17 cellular contexts compared by ENCODE assay signal in the genomic region with DNA sequence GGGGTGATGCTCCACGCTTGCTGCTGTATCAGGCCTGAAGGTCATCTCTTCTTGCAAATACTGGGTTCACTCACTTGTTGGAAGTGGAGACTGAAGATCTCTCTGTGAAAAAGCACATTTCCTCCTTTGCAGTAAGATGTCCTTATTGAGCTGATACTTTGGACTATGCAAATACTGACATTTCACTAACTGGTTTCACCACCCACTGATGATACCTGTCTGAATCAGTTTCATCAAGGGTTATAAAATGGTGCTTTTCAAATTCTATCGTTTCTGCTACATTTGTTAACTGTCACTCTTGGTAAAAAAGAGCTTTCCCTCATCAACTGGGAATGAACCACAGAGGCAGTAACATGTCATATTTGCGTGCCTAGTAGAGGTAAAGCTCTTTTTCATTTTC. TPM values are rescaled to one million over a fixed set of nuclear protein-coding genes. Genes with fewer than 3 reads are reported as not detected.
A peak's percentile ranks its signal among the peaks of the same experiment; 100 is the strongest.
DNase-seq lines count a peak whose midpoint lies in the region; ATAC-seq, FAIRE-seq and TF ChIP-seq lines count a peak whose summit lies in the region.
"Had no signal": no experiment of that assay in that cellular context is flagged by ENCODE, and none has a peak within 500 bp of the region (broad histone marks: within the 10 kb centered on the region; RNA-seq: fewer than 3 reads in every experiment).

No MANE protein-coding gene starts in this region.

- POLR2A ChIA-PET in GM12878 (lab: Charles Lee) = interaction anchor here (1.5 kb wide), 1 partner anchor 27 kb away, joined by 4 read pairs; no protein-coding TSS in a partner anchor

- peak; percentile 72 for ATAC-seq in GM18858 (IDR thresholded peaks at IDR 0.05; ENCODE audit: unreplicated experiment)
- peak; percentile 42 for ATAC-seq in HG02763 (IDR thresholded peaks at IDR 0.05; ENCODE audit: unreplicated experiment)
- ATAC-seq in GM12878 = peak; percentile 81
- ATAC-seq in HG03108 (IDR thresholded peaks at IDR 0.05; ENCODE audit: unreplicated experiment) = no peak
- no peak for ATAC-seq in GM18868 (IDR thresholded peaks at IDR 0.05; ENCODE audit: unreplicated experiment)
- ATAC-seq in HG02588 (IDR thresholded peaks at IDR 0.05; ENCODE audit: unreplicated experiment) = no peak

- H4K20me1 ChIP-seq in GM12878 (ENCODE audit: control insufficient read depth, insufficient read depth) = no peaks in the 10 kb centered on the region

- H2AFZ ChIP-seq in GM12878 (ENCODE audit: control insufficient read depth, low read depth, low read length) = no peak overlapping the region

- 37% methylated on average over 3 of the region's 3 CpGs for WGBS in GM12878 (ENCODE audit: insufficient coverage, insufficient replicate concordance, low lambda C conversion rate, missing lambda C conversion rate)

- H3K36me3 ChIP-seq in GM12878 (ENCODE audit: control insufficient read depth in 2 of 2, insufficient read depth in 2 of 2, low read length in 1 of 2) = no peaks in the 10 kb centered on the region
- H3K36me3 ChIP-seq: HAP-1 had no signal

- no peak for TF ChIP-seq EP300 in GM12878 (IDR thresholded peaks at IDR 0.05; ENCODE audit: borderline replicate concordance in 1 of 2, control insufficient read depth in 1 of 2, low read depth in 2 of 2, low read length in 2 of 2)

- RAD21 ChIA-PET in GM12878 (lab: Charles Lee; ENCODE audit: unreplicated experiment) = interaction anchor here (0.9 kb wide), 2 partner anchors 39 to 49 kb away, joined by 3 to 5 read pairs; no protein-coding TSS in a partner anchor

- H3K27me3 ChIP-seq in GM12878 (replicated peaks in 1 of 2; ENCODE audit: control insufficient read depth in 2 of 2, insufficient read depth in 2 of 2, low read length in 1 of 2) = no peaks in the 10 kb centered on the region

- no peaks in the 10 kb centered on the region for H3K9me3 ChIP-seq in GM12878 (replicated peaks; ENCODE audit: control insufficient read depth, insufficient read depth, low read length)
- H3K9me3 ChIP-seq: HAP-1 had no signal

- TF ChIP-seq RAD21 in GM12878 (IDR thresholded peaks at IDR 0.05; ENCODE audit: insufficient read depth, low read depth, low read length) = no peak

- in situ Hi-C loops in GM12878 (cut with MboI) = no loop called here

- no peaks in the 10 kb centered on the region for H3K79me2 ChIP-seq in GM12878 (ENCODE audit: control insufficient read depth, insufficient read depth, low read length)

- H3K27ac ChIP-seq in GM12878 (ENCODE audit: control insufficient read depth, insufficient read depth) = no peak overlapping the region

- DNase-seq in GM18507 (ENCODE audit: extremely low spot score, insufficient read length, low read depth) = no peak
- peak; percentile 7 for DNase-seq in GM12878 (ENCODE audit: low read depth, low spot score)
- DNase-seq in NCI-H82 (lab: John Stamatoyannopoulos, UW) = no peak
- DNase-seq: foreskin melanocyte; NCI-H187 treated with DMSO at 0.1 percent for 48 hours; NCI-H510A; stimulated activated CD4-positive, alpha-beta T cell treated with anti-CD3 and anti-CD28 coated beads, Interleukin-4, amount 100 ng/mL, for 1 hour; SW 1271 had no signal

- H3K4me2 ChIP-seq in GM12878 (ENCODE audit: control insufficient read depth, insufficient read depth) = no peak overlapping the region

- peak; percentile 73 for FAIRE-seq in GM18507 (lab: Jason Lieb, UNC)
- no peak for FAIRE-seq in GM12878 (lab: Jason Lieb, UNC)

- no peak for TF ChIP-seq CTCF in GM12878 (IDR thresholded peaks at IDR 0.05 in 2 of 3, conservative IDR thresholded peaks at IDR 0.05 in 1 of 3; ENCODE audit: control insufficient read depth in 2 of 3, extremely low read depth in 1 of 3, insufficient read depth in 1 of 3, low read depth in 3 of 3, low read length in 3 of 3)

- TF ChIP-seq POLR2A in GM12878 (IDR thresholded peaks at IDR 0.05; ENCODE audit: low read depth, low read length) = no peak

- SMC1A ChIA-PET in GM12878 (lab: Charles Lee; ENCODE audit: uncharacterized antibody, unreplicated experiment) = interaction anchor here (0.6 to 1.1 kb wide), 4 partner anchors 34 to 237 kb away, joined by 3 read pairs; no protein-coding TSS in a partner anchor

- no peak overlapping the region for H3K9ac ChIP-seq in GM12878 (ENCODE audit: control insufficient read depth, insufficient read depth, low read length)

- H3K4me3 ChIP-seq in GM12878 = no peak overlapping the region
- H3K4me3 ChIP-seq: HAP-1 had no signal

- intact Hi-C loops in GM12878 (cut with micrococcal nuclease; ENCODE audit: unreplicated experiment) = no loop called here

- CTCF ChIA-PET in GM12878 (lab: Yijun Ruan, JAX) = interaction anchor here (0.8 to 1.2 kb wide), 3 partner anchors 9 to 793 kb away, joined by 3 read pairs; no protein-coding TSS in a partner anchor

- H3K4me1 ChIP-seq in GM12878 (ENCODE audit: control insufficient read depth, insufficient read depth, low read length) = no peaks in the 10 kb centered on the region
- H3K4me1 ChIP-seq: HAP-1 had no signal

- no TSS peak for BruUV-seq in GM12878 (replicated peaks; lab: Mats Ljungman, UMichigan)

TF ChIP-seq in GM12878, 131 proteins besides CTCF, POLR2A, EP300 and RAD21 (continues in another document):
- TF ChIP-seq, protein P1, sequence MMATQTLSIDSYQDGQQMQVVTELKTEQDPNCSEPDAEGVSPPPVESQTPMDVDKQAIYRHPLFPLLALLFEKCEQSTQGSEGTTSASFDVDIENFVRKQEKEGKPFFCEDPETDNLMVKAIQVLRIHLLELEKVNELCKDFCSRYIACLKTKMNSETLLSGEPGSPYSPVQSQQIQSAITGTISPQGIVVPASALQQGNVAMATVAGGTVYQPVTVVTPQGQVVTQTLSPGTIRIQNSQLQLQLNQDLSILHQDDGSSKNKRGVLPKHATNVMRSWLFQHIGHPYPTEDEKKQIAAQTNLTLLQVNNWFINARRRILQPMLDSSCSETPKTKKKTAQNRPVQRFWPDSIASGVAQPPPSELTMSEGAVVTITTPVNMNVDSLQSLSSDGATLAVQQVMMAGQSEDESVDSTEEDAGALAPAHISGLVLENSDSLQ (IDR thresholded peaks at IDR 0.05) = peak; percentile 63; the same call in 1 of the 2 replicates

RNA-seq across cellular contexts. Expression of a gene that starts 35.5 kb away (rescaled TPM):
- not detected in 2 replicates for total RNA-seq in GM12878 (2013; cell fraction: nucleolus; rRNA removed)
- total RNA-seq in GM12878 (2014; rRNA removed) (0.22 and 1.0 TPM in 2 replicates), GM12878 (2014; rRNA removed; fragmentation: Illumina TruSeq; extraction: Trizol) (0.54 TPM in 1 of 2 replicates, not detected in the other), GM12878 (2021) (0.35 TPM in 1 of 2 replicates, not detected in the other)
- polyA plus RNA-seq in GM12878 (2011; ENCODE audit: low read depth) = not detected
- polyA plus RNA-seq in GM12878 (2011; rRNA removed) (not detected in 2 replicates), GM12878 (2014; fragmentation: Illumina TruSeq; extraction: Trizol) (0.22 and 0.27 TPM in 2 replicates), GM12878 (2014; fragmentation: Nextera tagmentation; extraction: Ambion mirVana) (under 1 TPM in 1 of 2 experiments, not detected in 1; 0.23 TPM), GM12878 (2014; rRNA removed) (0.14 and 0.20 TPM in 2 replicates), GM12878 (2016; fragmentation: Nextera tagmentation; extraction: Ambion mirVana) (not detected)
- not detected in 2 replicates for polyA plus RNA-seq in GM12878 (2011; cell fraction: cytosol; rRNA removed)
- polyA plus RNA-seq in GM12878 (2011; cell fraction: nucleus; rRNA removed) = not detected in 2 replicates
- 0.42 TPM in 1 of 2 replicates, not detected in the other for polyA plus RNA-seq in GM12878 (2012)
- 0.51 TPM in 1 of 2 replicates, not detected in the other for polyA minus RNA-seq in GM12878 (2011; rRNA and poly(A)+ RNA removed)
- not detected in 2 replicates for polyA minus RNA-seq in GM12878 (2011; cell fraction: cytosol; rRNA and poly(A)+ RNA removed)
- not detected in 2 replicates for polyA minus RNA-seq in GM12878 (2011; cell fraction: nucleus; rRNA and poly(A)+ RNA removed)
- total RNA-seq: posterior vena cava, temporal lobe had no signal
- polyA plus RNA-seq: neural cell had no signal

RNA-seq across cellular contexts. Expression of a gene that starts 39.9 kb away (rescaled TPM):
- total RNA-seq in GM12878 (2013; cell fraction: nucleolus; rRNA removed) = 61.8 and 65.8 TPM in 2 replicates
- 37.9 and 45.7 TPM in 2 replicates for total RNA-seq in GM12878 (2014; rRNA removed)
- 55.1 and 55.3 TPM in 2 replicates for total RNA-seq in GM12878 (2014; rRNA removed; fragmentation: Illumina TruSeq; extraction: Trizol)
- 54.7 and 56.1 TPM in 2 replicates for total RNA-seq in GM12878 (2021)
- polyA plus RNA-seq in GM12878 (2011; ENCODE audit: low read depth) = 52.2 TPM
- 61.3 and 73.4 TPM in 2 replicates for polyA plus RNA-seq in GM12878 (2011; rRNA removed)
- 46.5 and 52.2 TPM in 2 replicates for polyA plus RNA-seq in GM12878 (2011; cell fraction: cytosol; rRNA removed)
- polyA plus RNA-seq in GM12878 (2011; cell fraction: nucleus; rRNA removed) = 36.6 and 38.9 TPM in 2 replicates
- polyA plus RNA-seq in GM12878 (2012) = 60.7 and 69.3 TPM in 2 replicates
- 59.5 and 85.1 TPM in 2 replicates for polyA plus RNA-seq in GM12878 (2014; fragmentation: Illumina TruSeq; extraction: Trizol)
- 10 to 100 TPM; 19.1 to 23.8 TPM for polyA plus RNA-seq in GM12878 (2014; fragmentation: Nextera tagmentation; extraction: Ambion mirVana)
- 34.3 and 38.8 TPM in 2 replicates for polyA plus RNA-seq in GM12878 (2014; rRNA removed)
- 10 to 100 TPM; 50.0 to 51.2 TPM for polyA plus RNA-seq in GM12878 (2016; fragmentation: Nextera tagmentation; extraction: Ambion mirVana)
- 72.7 and 76.1 TPM in 2 replicates for polyA minus RNA-seq in GM12878 (2011; rRNA and poly(A)+ RNA removed)
- 29.9 and 32.6 TPM in 2 replicates for polyA minus RNA-seq in GM12878 (2011; cell fraction: cytosol; rRNA and poly(A)+ RNA removed)
- polyA minus RNA-seq in GM12878 (2011; cell fraction: nucleus; rRNA and poly(A)+ RNA removed) = 18.9 and 27.7 TPM in 2 replicates

RNA-seq across cellular contexts. Expression of a gene that starts 41.0 kb away (rescaled TPM):
- 51.7 and 59.1 TPM in 2 replicates for total RNA-seq in GM12878 (2013; cell fraction: nucleolus; rRNA removed)
- total RNA-seq in GM12878 (2014; rRNA removed) = 9.3 and 9.7 TPM in 2 replicates
- total RNA-seq in GM12878 (2014; rRNA removed; fragmentation: Illumina TruSeq; extraction: Trizol) = 10.5 and 11.4 TPM in 2 replicates
- total RNA-seq in GM12878 (2021) = 12.3 and 13.6 TPM in 2 replicates
- 8.3 TPM for polyA plus RNA-seq in GM12878 (2011; ENCODE audit: low read depth)
- 13.6 and 16.7 TPM in 2 replicates for polyA plus RNA-seq in GM12878 (2011; rRNA removed)
- 9.8 and 10.9 TPM in 2 replicates for polyA plus RNA-seq in GM12878 (2011; cell fraction: cytosol; rRNA removed)
- 23.0 and 26.3 TPM in 2 replicates for polyA plus RNA-seq in GM12878 (2011; cell fraction: nucleus; rRNA removed)
- polyA plus RNA-seq in GM12878 (2012) = 7.8 and 8.9 TPM in 2 replicates
- polyA plus RNA-seq in GM12878 (2014; fragmentation: Illumina TruSeq; extraction: Trizol) = 11.9 and 16.4 TPM in 2 replicates
- polyA plus RNA-seq in GM12878 (2014; fragmentation: Nextera tagmentation; extraction: Ambion mirVana) = 1 to 10 TPM; 3.7 to 4.8 TPM
- 11.4 and 12.8 TPM in 2 replicates for polyA plus RNA-seq in GM12878 (2014; rRNA removed)
- polyA plus RNA-seq in GM12878 (2016; fragmentation: Nextera tagmentation; extraction: Ambion mirVana) = 10 to 100 TPM in 1 of 2 experiments, 1 to 10 TPM in 1; 8.5 to 10.5 TPM
- polyA minus RNA-seq in GM12878 (2011; rRNA and poly(A)+ RNA removed) = 22.1 and 29.1 TPM in 2 replicates
- 4.7 and 7.8 TPM in 2 replicates for polyA minus RNA-seq in GM12878 (2011; cell fraction: cytosol; rRNA and poly(A)+ RNA removed)
- 9.8 and 19.8 TPM in 2 replicates for polyA minus RNA-seq in GM12878 (2011; cell fraction: nucleus; rRNA and poly(A)+ RNA removed)

Comparison
In these comparisons a context has a peak if more than half of its experiments do, and no peak if none do; other contexts are left out.
1. ATAC-seq: peak in GM18858 (single experiment), HG02763 (single experiment) and GM12878 (single experiment); none in HG03108 (single experiment), GM18868 (single experiment) and HG02588 (single experiment).